In genomic region chr10:114691442-114691941, GRCh38 we compare ENCODE assay signal across 2 cellular contexts.
TF ChIP-seq lines count a peak whose summit lies in the region.

No MANE protein-coding gene starts in this region.

TF ChIP-seq in GM23338, 12 proteins besides CTCF, POLR2A, EP300 and RAD21:
- TF ChIP-seq ETS1 (IDR thresholded peaks at IDR 0.05) (no peak), STAT1 (IDR thresholded peaks at IDR 0.05; ENCODE audit: unreplicated experiment) (no peak), POLR2AphosphoS5 (IDR thresholded peaks at IDR 0.05; ENCODE audit: low read depth) (no peak), ZNF462 (CRISPR knock-in tag; IDR thresholded peaks at IDR 0.05) (no peak), REST (IDR thresholded peaks at IDR 0.05; ENCODE audit: unreplicated experiment) (no peak), ZNF114 (CRISPR knock-in tag; IDR thresholded peaks at IDR 0.05) (no peak), NANOG (IDR thresholded peaks at IDR 0.05; ENCODE audit: borderline replicate concordance) (no peak), EZH2phosphoT487 (IDR thresholded peaks at IDR 0.05; ENCODE audit: unreplicated experiment) (no peak), ZNF331 (CRISPR knock-in tag; IDR thresholded peaks at IDR 0.05; ENCODE audit: low read depth) (no peak), JUNB (IDR thresholded peaks at IDR 0.05; ENCODE audit: unreplicated experiment) (no peak), EZH2 (IDR thresholded peaks at IDR 0.05; ENCODE audit: low read depth, unreplicated experiment) (no peak), CREB1 (CRISPR knock-in tag; IDR thresholded peaks at IDR 0.05; ENCODE audit: low read depth) (no peak)

TF ChIP-seq in H1, 55 proteins besides CTCF, POLR2A, EP300 and RAD21:
- TF ChIP-seq ZNF274 (IDR thresholded peaks at IDR 0.05; ENCODE audit: borderline replicate concordance, extremely low read depth, low read length) (no peak), JUND (IDR thresholded peaks at IDR 0.05; ENCODE audit: low read length) (peak; percentile 69; the same call in 1 of the 2 replicates)
